ENCODE assay signal across 7 cellular contexts in the genomic region with DNA sequence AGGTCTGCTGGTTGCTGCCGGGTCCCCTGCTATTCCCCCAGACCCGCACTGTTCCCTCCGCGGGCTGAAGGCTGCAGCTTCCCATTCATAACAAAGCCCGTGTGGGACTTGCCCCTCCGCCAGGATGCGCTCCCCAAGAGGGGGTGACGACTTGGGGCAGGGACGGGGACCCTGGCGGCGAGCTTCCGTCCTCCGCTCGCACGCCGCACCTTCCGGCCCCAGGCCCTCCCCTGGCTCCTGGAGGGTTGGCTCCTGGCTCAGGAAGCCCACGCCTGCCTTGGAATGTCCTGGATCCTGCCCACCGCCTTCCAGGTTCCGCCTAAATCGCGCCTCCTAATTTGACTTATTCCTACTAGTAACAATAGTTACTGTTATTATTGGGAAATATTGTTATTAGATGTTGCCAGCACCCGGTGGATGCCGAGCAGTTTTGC. TPM values are rescaled to one million over a fixed set of nuclear protein-coding genes. Genes with fewer than 3 reads are reported as not detected.
DNase-seq lines count a peak whose midpoint lies in the region; ATAC-seq and TF ChIP-seq lines count a peak whose summit lies in the region.

No MANE protein-coding gene starts in this region.

- peak overlapping the region; percentile 52 for H2BK5ac ChIP-seq in IMR-90 (ENCODE audit: low read depth, low read length, poor library complexity, severe bottlenecking)

- no peak for TF ChIP-seq POLR2A in IMR-90 (IDR thresholded peaks at IDR 0.05; ENCODE audit: low read depth, low read length)

- H3K27me3 ChIP-seq in IMR-90 (ENCODE audit: control insufficient read depth, insufficient read depth, low read length) (no peaks in the 10 kb centered on the region), lung (ENCODE audit: control insufficient read depth, insufficient read depth) (no peaks in the 10 kb centered on the region)

- intact Hi-C loops in IMR-90 (cut with micrococcal nuclease), result loop anchor here (5.0 kb wide), 2 partner anchors 43 to 128 kb away; a partner anchor contains a TSS

- no peak overlapping the region for H2AK5ac ChIP-seq in IMR-90 (ENCODE audit: low read depth, low read length)

- peak overlapping the region; percentile 75 for H3K4me2 ChIP-seq in IMR-90 (ENCODE audit: low read depth, low read length)

- H4K91ac ChIP-seq in IMR-90 (ENCODE audit: insufficient read depth, low read depth, low read length), result no peak overlapping the region; the same call in 1 of the 2 replicates

- H3K27ac ChIP-seq in IMR-90 (ENCODE audit: insufficient read depth, low read length) (peak overlapping the region; percentile 81), lung (ENCODE audit: low read depth in 1 of 2, low read length in 1 of 2) (peak overlapping the region; percentile 89 to 91)

- H3K9me3 ChIP-seq in IMR-90 (ENCODE audit: control insufficient read depth, insufficient read depth, low read length) (no peaks in the 10 kb centered on the region), lung (ENCODE audit: control insufficient read depth in 2 of 2, insufficient read depth in 1 of 2, low read length in 1 of 2) (no peaks in the 10 kb centered on the region)

- CTCF ChIA-PET in IMR-90 (lab: Yijun Ruan, JAX) (interaction anchor here (0.9 to 1.4 kb wide), 4 partner anchors 36 to 592 kb away, joined by 3 to 8 read pairs (median 4); no protein-coding TSS in a partner anchor), WTC11 (lab: Charles Lee) (interaction anchor here (0.6 to 5.4 kb wide), 41 partner anchors 9 to 358 kb away, joined by 3 to 70 read pairs (median 6); a partner anchor contains a TSS)

- peaks cover 3% of the 10 kb centered on the region; the same call in 1 of the 2 replicates for H4K20me1 ChIP-seq in IMR-90 (ENCODE audit: insufficient read depth, low read length)

- peak overlapping the region; percentile 17; the same call in 1 of the 2 replicates for H3K56ac ChIP-seq in IMR-90 (ENCODE audit: extremely low read depth, insufficient read depth, low read length)

- peak; percentile 69 for DNase-seq in GM10266 (ENCODE audit: extremely low spot score)
- peak; percentile 22 for DNase-seq in IMR-90
- DNase-seq in WTC11 (ENCODE audit: low spot score), result peak; percentile 86
- DNase-seq in dermis blood vessel endothelial cell, result peak; percentile 78
- peak; percentile 60 for DNase-seq in lung (ENCODE audit: low spot score)
- peak; percentile 73 for DNase-seq in stimulated activated CD8-positive, alpha-beta memory T cell treated with anti-CD3 and anti-CD28 coated beads, Interleukin-4, amount 100 ng/mL, for 48 hours

- H3K23ac ChIP-seq in IMR-90 (ENCODE audit: low read depth, low read length), result peak overlapping the region; percentile 95

- ATAC-seq in IMR-90 (ENCODE audit: low read depth) (peak; percentile 2), WTC11 (peak; percentile 57), lung (ENCODE audit: insufficient read depth, low FRiP score) (peak; percentile 28), GM19023 (IDR thresholded peaks at IDR 0.05; ENCODE audit: unreplicated experiment) (no peak)

- peak overlapping the region in 1 of 2 experiments; percentile 68; a peak in 1 of 4 replicates for H4K8ac ChIP-seq in IMR-90 (ENCODE audit: low read depth in 2 of 2, low read length in 2 of 2)

- H4K5ac ChIP-seq in IMR-90 (ENCODE audit: low read depth, low read length), result peak overlapping the region; percentile 3; the same call in 1 of the 2 replicates

- H2BK120ac ChIP-seq in IMR-90 (ENCODE audit: low read depth, low read length), result peak overlapping the region; percentile 46; the same call in 1 of the 2 replicates

- H3K27ac Mint-ChIP-seq in WTC11, result peak overlapping the region; percentile 97

- H3K14ac ChIP-seq in IMR-90 (replicated peaks; ENCODE audit: low read depth, low read length), result 0 out of 2 replicates have a peak overlapping the region, but pooled peaks have one; percentile 63

- H3K4me3 Mint-ChIP-seq in WTC11, result peak overlapping the region; percentile 84

- H3K4me3 ChIP-seq in IMR-90 (ENCODE audit: insufficient read depth, low read depth, low read length), result peak overlapping the region; percentile 83
- H3K4me3 ChIP-seq in lung, result peak overlapping the region; percentile 57

- in situ Hi-C loops in IMR-90 (cut with MboI; ENCODE audit: low sequenced_read_pairs), result no loop called here

- TF ChIP-seq RAD21 in IMR-90 (IDR thresholded peaks at IDR 0.05; ENCODE audit: low read length), result no peak

- WGBS in IMR-90 (ENCODE audit: extremely low coverage in 2 of 2, insufficient read length in 1 of 2), 2 experiments, result 0% methylated on average over 13 of the region's 24 CpGs; no CpG with 5 or more reads in 1 of the 2 experiments
- 0 to 1% methylated on average over 24 of the region's 24 CpGs for WGBS in lung, 2 donors

- H3K9me3 Mint-ChIP-seq in WTC11, result no peaks in the 10 kb centered on the region

- dilution Hi-C loops in IMR-90 (cut with HindIII; ENCODE audit: low sequenced_read_pairs, unreplicated experiment), result no loop called here

- H3K79me1 ChIP-seq in IMR-90 (ENCODE audit: low read depth in 1 of 2, low read length in 2 of 2), result peaks cover 12 to 24% of the 10 kb centered on the region in 2 experiments

- H3K4me1 ChIP-seq in IMR-90 (ENCODE audit: control insufficient read depth, insufficient read depth, low read length) (no peaks in the 10 kb centered on the region), lung (ENCODE audit: control insufficient read depth in 2 of 2, insufficient read depth in 2 of 2, low read length in 2 of 2) (peaks cover 0 to 7% of the 10 kb centered on the region in 2 donors)

- no peak overlapping the region for H2BK15ac ChIP-seq in IMR-90 (ENCODE audit: low read depth, low read length)

- peak overlapping the region; percentile 52 for H3K9ac ChIP-seq in IMR-90 (ENCODE audit: low read depth, low read length)

- no peak overlapping the region; the same call in 1 of the 2 replicates for H3K18ac ChIP-seq in IMR-90 (ENCODE audit: low read depth, low read length)

- no peaks in the 10 kb centered on the region for H3K36me3 ChIP-seq in IMR-90 (ENCODE audit: control insufficient read depth, insufficient read depth, low read length)
- no peaks in the 10 kb centered on the region for H3K36me3 ChIP-seq in lung (ENCODE audit: control insufficient read depth in 2 of 2, insufficient read depth in 2 of 2, low read length in 2 of 2)

- POLR2A ChIA-PET in IMR-90 (lab: Charles Lee; ENCODE audit: unreplicated experiment) (no interaction called here), WTC11 (lab: Charles Lee) (interaction anchor here (0.6 to 2.5 kb wide), 17 partner anchors 12 to 158 kb away, joined by 3 to 22 read pairs (median 5); a partner anchor contains a TSS)

- H3K4me1 Mint-ChIP-seq in WTC11, result peaks cover 14% of the 10 kb centered on the region

- no peak overlapping the region; the same call in 1 of the 2 replicates for H2BK20ac ChIP-seq in IMR-90 (ENCODE audit: low read depth, low read length)

- BruUV-seq in IMR-90 (replicated peaks; lab: Mats Ljungman, UMichigan), result no TSS peak

- H3K9me1 ChIP-seq in IMR-90 (ENCODE audit: insufficient read depth, low read length), result peaks cover 4% of the 10 kb centered on the region

- no peaks in the 10 kb centered on the region for H3K27me3 Mint-ChIP-seq in WTC11 (ENCODE audit: low read depth)

- H3K4ac ChIP-seq in IMR-90 (ENCODE audit: low read depth, low read length), result peak overlapping the region; percentile 11; the same call in 1 of the 2 replicates

- H3K36me3 Mint-ChIP-seq in WTC11, result no peaks in the 10 kb centered on the region

- peak overlapping the region; percentile 96 for H2AFZ ChIP-seq in IMR-90 (replicated peaks; ENCODE audit: low read length, poor library complexity)

- peak overlapping the region; percentile 95 for H2AK9ac ChIP-seq in IMR-90 (replicated peaks; ENCODE audit: low read depth, low read length, poor library complexity)

- TF ChIP-seq CTCF in GM10266 (IDR thresholded peaks at IDR 0.05; ENCODE audit: control insufficient read depth, insufficient read depth, low read depth, missing control alignments) (peak; percentile 16), IMR-90 (conservative IDR thresholded peaks at IDR 0.05; ENCODE audit: low read depth, low read length) (peak; percentile 32; the same call in 1 of the 2 replicates), WTC11 (IDR thresholded peaks at IDR 0.05) (peak; percentile 59), lung (IDR thresholded peaks at IDR 0.05; ENCODE audit: control extremely low read depth, extremely low read depth) (no peak)

TF ChIP-seq in IMR-90, 13 proteins besides CTCF, POLR2A, EP300 and RAD21:
- TF ChIP-seq CHD1 (IDR thresholded peaks at IDR 0.05; ENCODE audit: low read depth, low read length) (no peak), CEBPB (IDR thresholded peaks at IDR 0.05; ENCODE audit: low read depth, low read length) (0 out of 2 replicates have a peak, but pooled peaks have one; percentile 16)
TF ChIP-seq in IMR-90: peak in this region for 1.

RNA-seq across cellular contexts. Expression of a gene that starts 1.1 kb away (rescaled TPM):
- total RNA-seq in IMR-90 (2012; rRNA removed) (7.3 and 7.8 TPM in 2 replicates), WTC11 (2021) (31.9 to 36.5 TPM (median 34.2 TPM) in 3 replicates), dermis blood vessel endothelial cell (4.1 and 7.3 TPM in 2 replicates), lung (10 to 100 TPM in 1 of 2 donors, 1 to 10 TPM in 1; 9.7 to 12.3 TPM)
- polyA plus RNA-seq in IMR-90 (2012; rRNA removed) (5.6 and 7.0 TPM in 2 replicates), lung (10 to 100 TPM in 1 of 2 donors, 1 to 10 TPM in 1; 5.7 to 10.5 TPM)
- 3.0 and 5.3 TPM in 2 replicates for polyA plus RNA-seq in IMR-90 (2012; cell fraction: cytosol; rRNA removed)
- polyA plus RNA-seq in IMR-90 (2012; cell fraction: nucleus; rRNA removed; ENCODE audit: low replicate concordance), result 6.5 and 10.4 TPM in 2 replicates

RNA-seq across cellular contexts. Expression of a gene that starts 32.0 kb away (rescaled TPM):
- total RNA-seq in IMR-90 (2012; rRNA removed) (under 0.01 TPM in 1 of 2 replicates, not detected in the other), WTC11 (2021) (0.11 TPM in 1 of 3 replicates, not detected in the others), dermis blood vessel endothelial cell (0.37 and 0.51 TPM in 2 replicates), lung (1 to 10 TPM; 2.1 to 2.9 TPM)
- polyA plus RNA-seq in IMR-90 (2012; rRNA removed) (0.04 and 0.14 TPM in 2 replicates), lung (under 1 TPM; 0.30 to 0.37 TPM)
- polyA plus RNA-seq in IMR-90 (2012; cell fraction: cytosol; rRNA removed), result 0.08 TPM in 2 replicates
- 0.04 and 0.13 TPM in 2 replicates for polyA plus RNA-seq in IMR-90 (2012; cell fraction: nucleus; rRNA removed; ENCODE audit: low replicate concordance)

RNA-seq across cellular contexts. Expression of a gene that starts 42.0 kb away (rescaled TPM):
- 0.36 and 0.56 TPM in 2 replicates for total RNA-seq in IMR-90 (2012; rRNA removed)
- 8.4 and 9.0 TPM in 2 replicates for polyA plus RNA-seq in IMR-90 (2012; rRNA removed)
- polyA plus RNA-seq in IMR-90 (2012; cell fraction: cytosol; rRNA removed), result 6.1 and 12.6 TPM in 2 replicates
- polyA plus RNA-seq in IMR-90 (2012; cell fraction: nucleus; rRNA removed; ENCODE audit: low replicate concordance), result 15.5 and 36.4 TPM in 2 replicates
- total RNA-seq in WTC11 (2021), result 19.5 to 23.0 TPM (median 20.1 TPM) in 3 replicates
- 0.79 and 1.2 TPM in 2 replicates for total RNA-seq in dermis blood vessel endothelial cell
- total RNA-seq in lung, result 10 to 100 TPM in 1 of 2 donors, 1 to 10 TPM in 1; 8.8 to 25.5 TPM
- polyA plus RNA-seq in lung, result 10 to 100 TPM; 14.8 to 15.1 TPM

Comparison
In these comparisons a context has a peak if more than half of its experiments do, and no peak if none do; other contexts are left out.
1. DNase-seq: peak in every context shown above with its lines; median percentile 86 in WTC11; 78 in dermis blood vessel endothelial cell; 73 in stimulated activated CD8-positive, alpha-beta memory T cell treated with anti-CD3 and anti-CD28 coated beads, Interleukin-4, amount 100 ng/mL, for 48 hours; 69 in GM10266; 60 in lung; 22 in IMR-90.